ENCODE assay signal across 1 cellular context in the genomic region with DNA sequence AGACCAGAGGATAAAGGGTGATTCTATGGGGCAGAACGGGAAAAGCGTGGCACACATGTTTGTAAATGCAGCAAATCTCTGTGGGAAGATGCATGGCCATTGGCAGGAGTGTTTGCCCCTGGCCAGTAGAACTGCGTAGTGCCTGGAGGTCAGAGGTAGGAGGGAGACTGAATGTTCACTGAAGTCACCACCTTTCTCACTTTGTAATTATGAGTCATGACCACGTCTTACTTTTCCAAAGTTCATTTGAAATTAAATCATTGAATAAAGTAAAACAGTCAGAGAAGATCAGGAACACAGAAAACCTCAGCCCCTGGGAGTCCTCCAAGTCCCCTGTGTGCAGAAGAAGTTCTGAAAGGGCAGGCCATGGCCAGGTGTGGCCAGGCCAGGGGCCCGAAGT.
TF ChIP-seq lines count a peak whose summit lies in the region.

No MANE protein-coding gene starts in this region.

TF ChIP-seq in K562, 482 proteins besides CTCF, POLR2A, EP300 and RAD21:
- TF ChIP-seq, protein P1, sequence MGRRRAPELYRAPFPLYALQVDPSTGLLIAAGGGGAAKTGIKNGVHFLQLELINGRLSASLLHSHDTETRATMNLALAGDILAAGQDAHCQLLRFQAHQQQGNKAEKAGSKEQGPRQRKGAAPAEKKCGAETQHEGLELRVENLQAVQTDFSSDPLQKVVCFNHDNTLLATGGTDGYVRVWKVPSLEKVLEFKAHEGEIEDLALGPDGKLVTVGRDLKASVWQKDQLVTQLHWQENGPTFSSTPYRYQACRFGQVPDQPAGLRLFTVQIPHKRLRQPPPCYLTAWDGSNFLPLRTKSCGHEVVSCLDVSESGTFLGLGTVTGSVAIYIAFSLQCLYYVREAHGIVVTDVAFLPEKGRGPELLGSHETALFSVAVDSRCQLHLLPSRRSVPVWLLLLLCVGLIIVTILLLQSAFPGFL (CRISPR knock-in tag; IDR thresholded peaks at IDR 0.05) = no peak
- TF ChIP-seq, protein P2, sequence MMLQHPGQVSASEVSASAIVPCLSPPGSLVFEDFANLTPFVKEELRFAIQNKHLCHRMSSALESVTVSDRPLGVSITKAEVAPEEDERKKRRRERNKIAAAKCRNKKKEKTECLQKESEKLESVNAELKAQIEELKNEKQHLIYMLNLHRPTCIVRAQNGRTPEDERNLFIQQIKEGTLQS (IDR thresholded peaks at IDR 0.05) = peak; percentile 33; the same call in 1 of the 2 replicates
- TF ChIP-seq, protein P2 (CRISPR knock-in tag; conservative IDR thresholded peaks at IDR 0.05) = no peak
